8 cellular contexts compared by ENCODE assay signal in genomic region chr20:56449459-56449858, GRCh38. TPM values are rescaled to one million over a fixed set of nuclear protein-coding genes. Genes with fewer than 3 reads are reported as not detected.
"Had no signal": no experiment of that assay in that cellular context is flagged by ENCODE, and none has a peak within 500 bp of the region (broad histone marks: within the 10 kb centered on the region; RNA-seq: fewer than 3 reads in every experiment).

No MANE protein-coding gene starts in this region.

- DNase-seq: IMR-90, KBM-7, KG1 had no signal

- H3K4me3 Mint-ChIP-seq: IgD-negative memory B cell had no signal

- H3K36me3 Mint-ChIP-seq: IgD-negative memory B cell had no signal

- H3K9me3 Mint-ChIP-seq: IgD-negative memory B cell had no signal

- H3K27me3 Mint-ChIP-seq: IgD-negative memory B cell had no signal

- ATAC-seq: HepG2, K562 had no signal

- H3K27ac Mint-ChIP-seq: IgD-negative memory B cell had no signal

RNA-seq across cellular contexts. Expression of gene CASS4, which starts 37.4 kb away (rescaled TPM):
- total RNA-seq: HT-29, HT1080 had no signal
